In the genomic region with DNA sequence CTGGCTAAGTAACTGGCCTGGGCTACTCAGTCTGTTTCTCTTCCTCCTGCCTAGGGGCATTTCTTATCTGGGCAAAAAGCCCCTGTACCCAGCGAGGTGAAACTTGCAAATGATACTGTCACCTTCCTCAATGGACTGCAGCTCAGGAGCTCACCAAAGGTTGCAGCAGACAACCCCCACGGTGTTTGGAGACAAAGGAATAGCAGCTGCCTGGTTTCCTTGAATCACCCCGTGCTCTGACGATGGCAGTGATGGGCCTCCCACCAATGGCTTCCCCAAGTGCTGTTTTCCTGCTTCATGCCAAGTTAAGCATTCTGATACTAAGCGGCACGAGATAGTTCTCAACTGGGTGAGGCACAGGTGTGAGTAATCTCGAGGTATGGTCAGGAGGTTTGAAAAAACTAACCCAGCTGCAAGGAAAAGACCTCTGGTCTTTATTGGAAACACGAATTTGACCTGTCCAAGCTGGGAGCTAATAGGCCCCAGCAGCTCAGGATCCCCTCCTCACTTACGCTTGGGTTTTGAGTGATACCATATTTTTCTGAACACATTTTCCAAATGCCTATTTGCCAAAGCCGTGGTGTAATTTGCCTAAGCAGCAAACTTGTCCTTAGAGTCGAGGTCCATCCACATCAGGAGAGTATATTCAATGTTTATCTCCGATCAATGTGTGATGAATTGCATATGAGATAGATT, we compare ENCODE assay signal across 10 cellular contexts.
A peak's percentile ranks its signal among the peaks of the same experiment; 100 is the strongest.
DNase-seq lines count a peak whose midpoint lies in the region; ATAC-seq and TF ChIP-seq lines count a peak whose summit lies in the region.
"Had no signal": no experiment of that assay in that cellular context is flagged by ENCODE, and none has a peak within 500 bp of the region (broad histone marks: within the 10 kb centered on the region; RNA-seq: fewer than 3 reads in every experiment).

No MANE protein-coding gene starts in this region.

- H3K9ac ChIP-seq in GM23248 = peak overlapping the region; percentile 93; the same call in 1 of the 2 replicates

- H3K9me2 ChIP-seq in GM23248 (ENCODE audit: insufficient read depth) (no peaks in the 10 kb centered on the region), OCI-LY7 (ENCODE audit: insufficient read depth, low read length) (no peaks in the 10 kb centered on the region)

- in situ Hi-C loops in GM23248 (cut with MboI) = loop anchor here (5.0 kb wide), 1 partner anchor 120 kb away; no protein-coding TSS in a partner anchor

- H3K4me1 ChIP-seq in GM23248 (ENCODE audit: insufficient read depth) = peaks cover 44% of the 10 kb centered on the region
- H3K4me1 ChIP-seq in OCI-LY7 (ENCODE audit: insufficient read depth, low read length, poor library complexity, severe bottlenecking) = peaks cover 63% of the 10 kb centered on the region
- peaks cover 0 to 4% of the 10 kb centered on the region in 2 donors for H3K4me1 ChIP-seq in aorta (ENCODE audit: control insufficient read depth in 1 of 2, insufficient read depth in 2 of 2, low read length in 2 of 2)

- no peaks in the 10 kb centered on the region for H3K36me3 ChIP-seq in GM23248 (ENCODE audit: low read depth)
- no peaks in the 10 kb centered on the region for H3K36me3 ChIP-seq in OCI-LY7 (ENCODE audit: insufficient read depth, low read length)
- H3K36me3 ChIP-seq in aorta (ENCODE audit: control insufficient read depth in 1 of 2, insufficient read depth in 2 of 2, low read length in 1 of 2) = no peaks in the 10 kb centered on the region

- intact Hi-C loops in OCI-LY7 (cut with micrococcal nuclease; ENCODE audit: unreplicated experiment) (loop anchor here (5.0 to 10.0 kb wide), 3 partner anchors 205 to 717 kb away; a partner anchor contains a TSS), aorta (cut with DNase I) (loop anchor here (5.0 to 10.0 kb wide), 2 partner anchors 123 to 365 kb away; no protein-coding TSS in a partner anchor)

- peaks cover 42% of the 10 kb centered on the region for H3F3A ChIP-seq in GM23248 (ENCODE audit: insufficient read depth)

- H3K4me2 ChIP-seq in GM23248 (ENCODE audit: unreplicated experiment) = no peak overlapping the region
- peak overlapping the region; percentile 84 for H3K4me2 ChIP-seq in OCI-LY7 (ENCODE audit: low read length)

- TF ChIP-seq CTCF in C4-2B (conservative IDR thresholded peaks at IDR 0.05) (no peak), OCI-LY7 (conservative IDR thresholded peaks at IDR 0.05; ENCODE audit: low read length) (no peak)

- no peaks in the 10 kb centered on the region for H3K27me3 ChIP-seq in GM23248 (replicated peaks; ENCODE audit: insufficient read depth)
- H3K27me3 ChIP-seq in aorta (ENCODE audit: control insufficient read depth in 1 of 2, insufficient read depth in 2 of 2, low read length in 1 of 2) = no peaks in the 10 kb centered on the region

- DNase-seq in GM23248 = no peak
- peak; percentile 63 for DNase-seq in OCI-LY7 (ENCODE audit: low spot score)
- DNase-seq in kidney tubule cell (ENCODE audit: low spot score) = peak; percentile 94
- DNase-seq in NOMO-1 (lab: John Stamatoyannopoulos, UW; ENCODE audit: unreplicated experiment in 2 of 2) = no peak
- no peak for DNase-seq in aorta
- DNase-seq: foreskin melanocyte had no signal

- H4K20me1 ChIP-seq in GM23248 (ENCODE audit: insufficient read depth) (no peaks in the 10 kb centered on the region), OCI-LY7 (ENCODE audit: insufficient read depth, low read length) (no peaks in the 10 kb centered on the region)

- H3K9me3 ChIP-seq in GM23248 (ENCODE audit: low read depth) (no peaks in the 10 kb centered on the region), OCI-LY7 (ENCODE audit: low read length) (no peaks in the 10 kb centered on the region), aorta (ENCODE audit: control insufficient read depth, low read length) (no peaks in the 10 kb centered on the region)
- H3K9me3 ChIP-seq: Caco-2 had no signal

- no peak overlapping the region for H3K4me3 ChIP-seq in GM23248
- H3K4me3 ChIP-seq in OCI-LY7 (ENCODE audit: low read depth, low read length, poor library complexity, severe bottlenecking) = peak overlapping the region; percentile 44
- no peak overlapping the region for H3K4me3 ChIP-seq in aorta (ENCODE audit: low read length in 2 of 2)

- POLR2A ChIA-PET in OCI-LY7 (lab: Charles Lee) = interaction anchor here (0.6 to 10.4 kb wide), 3 partner anchors 18 to 432 kb away, joined by 3 to 102 read pairs (median 5); no protein-coding TSS in a partner anchor

- CTCF ChIA-PET in OCI-LY7 (lab: Charles Lee; ENCODE audit: unreplicated experiment) = interaction anchor here (0.9 to 1.2 kb wide), 3 partner anchors 76 to 395 kb away, joined by 3 to 4 read pairs (median 3); no protein-coding TSS in a partner anchor

- H3K79me2 ChIP-seq in GM23248 (ENCODE audit: insufficient read depth) (no peaks in the 10 kb centered on the region), OCI-LY7 (ENCODE audit: insufficient read depth, low read depth, low read length) (no peaks in the 10 kb centered on the region)

- ATAC-seq in GM21786 (IDR thresholded peaks at IDR 0.05; ENCODE audit: unreplicated experiment) (no peak), HG03025 (IDR thresholded peaks at IDR 0.05; ENCODE audit: low FRiP score, unreplicated experiment) (no peak), aorta (ENCODE audit: low FRiP score) (no peak)

- WGBS in GM23248 (ENCODE audit: low coverage in 1 of 2, low lambda C conversion rate in 2 of 2, missing lambda C conversion rate in 2 of 2), 2 experiments = 74% methylated on average over 12 of the region's 12 CpGs
- WGBS in aorta, 2 donors = 83 to 86% methylated on average over 12 of the region's 12 CpGs

- H3K27ac ChIP-seq in C4-2B (0 out of 2 replicates have a peak overlapping the region, but pooled peaks have one; percentile 2), GM23248 (peak overlapping the region; percentile 99), OCI-LY7 (ENCODE audit: low read depth, low read length, poor library complexity, severe bottlenecking) (peak overlapping the region; percentile 71), aorta (ENCODE audit: low read depth in 1 of 2, low read length in 2 of 2) (no peak overlapping the region)

- BruUV-seq in OCI-LY7 (replicated peaks; lab: Mats Ljungman, UMichigan) = no TSS peak

- H2AFZ ChIP-seq in GM23248 = peak overlapping the region; percentile 50
- H2AFZ ChIP-seq in OCI-LY7 (ENCODE audit: low read length) = peak overlapping the region; percentile 87

Comparison
In these comparisons a context has a peak if more than half of its experiments do, and no peak if none do; other contexts are left out.
1. H3K27ac ChIP-seq: peak in C4-2B (single experiment), GM23248 (single experiment) and OCI-LY7 (single experiment); none in aorta (0 of 2).
2. DNase-seq: peak in OCI-LY7 (single experiment) and kidney tubule cell (single experiment); none in GM23248 (single experiment), NOMO-1 (0 of 2) and aorta (0 of 2).